ENCODE assay signal across 9 cellular contexts in genomic region chr12:12333407-12333831, GRCh38. TPM values are rescaled to one million over a fixed set of nuclear protein-coding genes. Genes with fewer than 3 reads are reported as not detected.
DNase-seq lines count a peak whose midpoint lies in the region; FAIRE-seq and TF ChIP-seq lines count a peak whose summit lies in the region.
"Had no signal": no experiment of that assay in that cellular context is flagged by ENCODE, and none has a peak within 500 bp of the region (broad histone marks: within the 10 kb centered on the region; RNA-seq: fewer than 3 reads in every experiment).

No MANE protein-coding gene starts in this region.

- H3K27ac ChIP-seq in SJCRH30 = peak overlapping the region; percentile 10; the same call in 1 of the 2 replicates
- H3K27ac ChIP-seq: 22Rv1 had no signal

- FAIRE-seq in urothelium cell line (lab: Jason Lieb, UNC) (peak; percentile 17), D721Med (lab: Jason Lieb, UNC) (no peak)

- H3K9me3 ChIP-seq in SJCRH30 (replicated peaks) = no peaks in the 10 kb centered on the region

- no peaks in the 10 kb centered on the region; the same call in 1 of the 2 replicates for H3K27me3 ChIP-seq in SJCRH30

- no peaks in the 10 kb centered on the region for H3K36me3 ChIP-seq in SJCRH30

- DNase-seq in DMS 273 (lab: John Stamatoyannopoulos, UW; ENCODE audit: unreplicated experiment) (peak; percentile 27), DMS 273 treated with DMSO at 0.1 percent for 48 hours (lab: John Stamatoyannopoulos, UW) (no peak), SJCRH30 (peak; percentile 89 to 95), kidney glomerular epithelial cell (lab: John Stamatoyannopoulos, UW) (peak; percentile 90), urothelium cell line (ENCODE audit: low spot score) (peak; percentile 54), D721Med (ENCODE audit: insufficient read length, low spot score) (no peak), SK-N-DZ (ENCODE audit: low spot score) (no peak), COLO829 (ENCODE audit: low spot score) (no peak)

- peaks cover 13% of the 10 kb centered on the region; the same call in 1 of the 2 replicates for H3K4me1 ChIP-seq in SJCRH30

- TF ChIP-seq CTCF in D721Med (IDR thresholded peaks at IDR 0.05; ENCODE audit: insufficient read depth, missing control alignments) = no peak

- H3K4me3 ChIP-seq in SJCRH30 = no peak overlapping the region

RNA-seq across cellular contexts. Expression of gene MANSC1, which starts 16.6 kb away (rescaled TPM):
- not detected in 2 replicates for total RNA-seq in SJCRH30 (2014; rRNA removed; shearing (Covaris generic))
- polyA plus RNA-seq in SK-N-DZ (2014; cell fraction: cytosol; rRNA removed) = 7.1 and 8.1 TPM in 2 replicates
- polyA plus RNA-seq in SK-N-DZ (2014; cell fraction: nucleus; rRNA removed) = 2.5 and 3.2 TPM in 2 replicates

RNA-seq across cellular contexts. Expression of gene BORCS5, which starts 23.5 kb away (rescaled TPM):
- total RNA-seq in SJCRH30 (2014; rRNA removed; shearing (Covaris generic)) = 3.6 and 5.2 TPM in 2 replicates
- polyA plus RNA-seq in SK-N-DZ (2014; cell fraction: cytosol; rRNA removed) = 11.0 and 12.2 TPM in 2 replicates
- polyA plus RNA-seq in SK-N-DZ (2014; cell fraction: nucleus; rRNA removed) = 1.4 and 13.1 TPM in 2 replicates

Comparison
In these comparisons a context has a peak if more than half of its experiments do, and no peak if none do; other contexts are left out.
1. DNase-seq: peak in DMS 273 (single experiment), SJCRH30 (2 of 2), kidney glomerular epithelial cell (single experiment) and urothelium cell line (single experiment); none in DMS 273 treated with DMSO at 0.1 percent for 48 hours (single experiment), D721Med (single experiment), SK-N-DZ (single experiment) and COLO829 (single experiment).